In the genomic region with DNA sequence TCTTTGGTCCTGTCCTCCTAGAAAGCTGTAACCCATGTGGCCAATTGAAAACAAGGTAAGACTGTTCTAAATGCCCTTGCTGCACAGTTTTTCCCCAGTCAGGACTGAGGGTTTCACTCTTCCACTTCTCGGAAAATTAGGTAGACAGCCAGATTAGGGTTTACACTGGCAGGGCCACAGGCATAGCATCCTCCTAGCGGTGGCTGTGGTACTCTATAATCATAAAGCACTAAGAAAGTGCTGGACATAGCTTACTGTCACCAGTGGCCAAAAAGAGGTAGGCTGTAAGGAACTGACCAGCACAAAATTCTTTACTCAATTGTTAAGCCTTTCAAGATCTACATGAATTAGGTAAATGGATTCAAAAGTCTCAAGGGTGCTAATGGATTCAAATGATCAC, we compare ENCODE assay signal across 19 cellular contexts. TPM values are rescaled to one million over a fixed set of nuclear protein-coding genes. Genes with fewer than 3 reads are reported as not detected.
A peak's percentile ranks its signal among the peaks of the same experiment; 100 is the strongest.
DNase-seq lines count a peak whose midpoint lies in the region; ATAC-seq and TF ChIP-seq lines count a peak whose summit lies in the region.
"Had no signal": no experiment of that assay in that cellular context is flagged by ENCODE, and none has a peak within 500 bp of the region (broad histone marks: within the 10 kb centered on the region; RNA-seq: fewer than 3 reads in every experiment).

No MANE protein-coding gene starts in this region.

- H3K9me3 ChIP-seq in osteoblast (ENCODE audit: low read depth, low read length) = no peaks in the 10 kb centered on the region
- H3K9me3 ChIP-seq: BLaER1, SK-N-SH had no signal

- H3K4me3 Mint-ChIP-seq in activated CD4-positive, alpha-beta T cell treated with anti-CD3 and anti-CD28 coated beads, Interleukin-2, amount 10 ng/mL, durations not matched to agents 24 days and 14 days = no peak overlapping the region
- H3K4me3 Mint-ChIP-seq: CD8-positive, alpha-beta T cell had no signal

- CTCF ChIA-PET in BJ (lab: Yijun Ruan, JAX) = interaction anchor here (1.0 to 2.1 kb wide), 2 partner anchors 13 to 74 kb away, joined by 6 to 7 read pairs; no protein-coding TSS in a partner anchor

- H3K27me3 Mint-ChIP-seq in activated CD4-positive, alpha-beta T cell treated with anti-CD3 and anti-CD28 coated beads, Interleukin-2, amount 10 ng/mL, durations not matched to agents 24 days and 14 days = peaks cover 14% of the 10 kb centered on the region

- intact Hi-C loops in activated CD4-positive, alpha-beta T cell treated with anti-CD3 and anti-CD28 coated beads, Interleukin-2, amount 10 ng/mL, durations not matched to agents 24 days and 14 days (cut with micrococcal nuclease) = no loop called here

- H3K27me3 ChIP-seq in BJ (ENCODE audit: control insufficient read depth, insufficient read depth, low read length) (peaks cover 4% of the 10 kb centered on the region; the same call in 1 of the 2 replicates), osteoblast (ENCODE audit: insufficient read depth, low read length) (peaks cover 7% of the 10 kb centered on the region)
- H3K27me3 ChIP-seq: BLaER1 had no signal

- H3K36me3 Mint-ChIP-seq in activated CD4-positive, alpha-beta T cell treated with anti-CD3 and anti-CD28 coated beads, Interleukin-2, amount 10 ng/mL, durations not matched to agents 24 days and 14 days (ENCODE audit: low read depth) = no peaks in the 10 kb centered on the region
- H3K36me3 Mint-ChIP-seq: CD8-positive, alpha-beta T cell had no signal

- POLR2A ChIA-PET in BJ (lab: Charles Lee) = interaction anchor here (0.7 kb wide), 1 partner anchor 1563 kb away, joined by 3 read pairs; no protein-coding TSS in a partner anchor

- H3K4me1 ChIP-seq in osteoblast (ENCODE audit: insufficient read depth, low read length) = no peaks in the 10 kb centered on the region
- H3K4me1 ChIP-seq: BLaER1 had no signal

- no peak overlapping the region for H2AFZ ChIP-seq in osteoblast (ENCODE audit: low read length)

- H3K27ac ChIP-seq in osteoblast (ENCODE audit: low read depth, low read length) = no peak overlapping the region
- H3K27ac ChIP-seq: BLaER1 had no signal

- H3K4me3 ChIP-seq in BJ (ENCODE audit: low read depth, low read length) (no peak overlapping the region), LNCaP clone FGC (ENCODE audit: low read depth, low read length) (no peak overlapping the region), choroid plexus epithelial cell (ENCODE audit: low read depth, low read length) (no peak overlapping the region), osteoblast (ENCODE audit: insufficient read depth, low read length) (no peak overlapping the region)
- H3K4me3 ChIP-seq: BLaER1 had no signal

- no peak overlapping the region for H3K27ac Mint-ChIP-seq in activated CD4-positive, alpha-beta T cell treated with anti-CD3 and anti-CD28 coated beads, Interleukin-2, amount 10 ng/mL, durations not matched to agents 24 days and 14 days
- H3K27ac Mint-ChIP-seq: CD8-positive, alpha-beta T cell had no signal

- H3K4me2 ChIP-seq in osteoblast (ENCODE audit: insufficient read depth, low read length) = no peak overlapping the region
- H3K4me2 ChIP-seq: BLaER1, SK-N-SH had no signal

- DNase-seq in BJ (ENCODE audit: low read depth) (no peak), LNCaP clone FGC (ENCODE audit: low read depth) (no peak), choroid plexus epithelial cell (ENCODE audit: low read depth) (no peak), osteoblast (ENCODE audit: insufficient read length, low spot score, missing footprints) (peak; percentile 43)
- DNase-seq in activated CD4-positive, alpha-beta T cell treated with anti-CD3 and anti-CD28 coated beads, Interleukin-2, amount 10 ng/mL, durations not matched to agents 24 days and 14 days = no peak
- DNase-seq: CD8-positive, alpha-beta T cell; HCEC 1CT; KG1; NCI-H1417; NCI-H187; NCI-H2107; NCI-H510A treated with DMSO at 0.1 percent for 48 hours; NCI-H774; RPMI8226; SHP77 treated with DMSO at 0.1 percent for 48 hours; SK-N-SH had no signal

- H3K79me2 ChIP-seq in osteoblast (ENCODE audit: insufficient read depth, low read length) = no peaks in the 10 kb centered on the region

- H3K36me3 ChIP-seq in BJ (ENCODE audit: control insufficient read depth, insufficient read depth, low read length) (no peaks in the 10 kb centered on the region), osteoblast (ENCODE audit: insufficient read depth, low read length) (no peaks in the 10 kb centered on the region)
- H3K36me3 ChIP-seq: BLaER1 had no signal

- 0 out of 2 replicates have a peak, but pooled peaks have one; percentile 15 for TF ChIP-seq CTCF in BJ (IDR thresholded peaks at IDR 0.05; ENCODE audit: insufficient read depth, low read depth, low read length)
- TF ChIP-seq CTCF in LNCaP clone FGC (IDR thresholded peaks at IDR 0.05; ENCODE audit: control insufficient read depth, extremely low read depth, insufficient read depth) = peak; percentile 46
- peak; percentile 5 for TF ChIP-seq CTCF in choroid plexus epithelial cell (conservative IDR thresholded peaks at IDR 0.05; ENCODE audit: low read depth, low read length)
- peak; percentile 41 for TF ChIP-seq CTCF in osteoblast (IDR thresholded peaks at IDR 0.05; ENCODE audit: extremely low read depth, low read depth, low read length)

- no peaks in the 10 kb centered on the region for H3K4me1 Mint-ChIP-seq in activated CD4-positive, alpha-beta T cell treated with anti-CD3 and anti-CD28 coated beads, Interleukin-2, amount 10 ng/mL, durations not matched to agents 24 days and 14 days

- H3K9me3 Mint-ChIP-seq in activated CD4-positive, alpha-beta T cell treated with anti-CD3 and anti-CD28 coated beads, Interleukin-2, amount 10 ng/mL, durations not matched to agents 24 days and 14 days = no peaks in the 10 kb centered on the region

- no peaks in the 10 kb centered on the region for H4K20me1 ChIP-seq in osteoblast (ENCODE audit: insufficient read depth, low read length)
- H4K20me1 ChIP-seq: BLaER1 had no signal

- ATAC-seq in GM19463 (IDR thresholded peaks at IDR 0.05; ENCODE audit: unreplicated experiment) = no peak
- ATAC-seq in HG02571 (IDR thresholded peaks at IDR 0.05; ENCODE audit: unreplicated experiment) = no peak
- ATAC-seq: CD8-positive, alpha-beta T cell had no signal

RNA-seq across cellular contexts. Expression of a gene that starts 11.6 kb away (rescaled TPM):
- polyA plus RNA-seq in BJ (2011; rRNA removed) = 12.5 and 16.8 TPM in 2 replicates
- polyA minus RNA-seq in BJ (2011; rRNA and poly(A)+ RNA removed) = 11.5 and 13.8 TPM in 2 replicates
- 12.4 and 12.7 TPM in 2 replicates for total RNA-seq in osteoblast
- 8.4 and 10.2 TPM in 2 replicates for total RNA-seq in activated CD4-positive, alpha-beta T cell treated with anti-CD3 and anti-CD28 coated beads, Interleukin-2, amount 10 ng/mL, durations not matched to agents 24 days and 14 days
